In genomic region chr3:120901716-120902115, GRCh38 we compare ENCODE assay signal across 13 cellular contexts. TPM values are rescaled to one million over a fixed set of nuclear protein-coding genes. Genes with fewer than 3 reads are reported as not detected.
"Had no signal": no experiment of that assay in that cellular context is flagged by ENCODE, and none has a peak within 500 bp of the region (broad histone marks: within the 10 kb centered on the region; RNA-seq: fewer than 3 reads in every experiment).

No MANE protein-coding gene starts in this region.

RNA-seq across cellular contexts. Expression of gene STXBP5L, which starts 6.3 kb away (rescaled TPM):
- total RNA-seq: activated naive CD4-positive, alpha-beta T cell treated with anti-CD3 and anti-CD28 coated beads for 36 hours; activated naive CD4-positive, alpha-beta T cell treated with anti-CD3 and anti-CD28 coated beads, Interleukin-2, amount 50 U/mL, for 72 hours; activated naive CD8-positive, alpha-beta T cell treated with anti-CD3 and anti-CD28 coated beads for 36 hours; activated naive CD8-positive, alpha-beta T cell treated with anti-CD3 and anti-CD28 coated beads, Interleukin-2, amount 10 ng/mL, durations not matched to agents 7 days and 5 days; activated T-cell treated with anti-CD3 and anti-CD28 coated beads, Interleukin-2, amount 50 U/mL, for 4 hours; activated T-cell treated with anti-CD3 and anti-CD28 coated beads, Interleukin-2, amount 50 U/mL, for 72 hours; activated T-helper 1 cell treated with anti-CD3 and anti-CD28 coated beads, Interleukin-12 subunit alpha, Interleukin-12 subunit beta, Interleukin-2, Interleukin-4 antibody, amounts not matched to agents 30 ng/mL and 10 ng/mL and 1 ng/mL, durations not matched to agents 14 hours and 24 hours and 36 hours; activated T-helper 17 cell treated with anti-CD3 and anti-CD28 coated beads, Interleukin-2, amount 50 U/mL, for 72 hours; activated T-helper 2 cell treated with anti-CD3 and anti-CD28 coated beads, Interferon-gamma antibody, Interleukin-2, Interleukin-4, amounts not matched to agents 10 μg/mL and 5 μg/mL and 100 μg/mL, durations not matched to agents 14 hours and 24 hours and 36 hours; ascending aorta; bronchial epithelial cell; cardiac septum; chondrocyte had no signal
